ENCODE assay signal across 7 cellular contexts in the genomic region with DNA sequence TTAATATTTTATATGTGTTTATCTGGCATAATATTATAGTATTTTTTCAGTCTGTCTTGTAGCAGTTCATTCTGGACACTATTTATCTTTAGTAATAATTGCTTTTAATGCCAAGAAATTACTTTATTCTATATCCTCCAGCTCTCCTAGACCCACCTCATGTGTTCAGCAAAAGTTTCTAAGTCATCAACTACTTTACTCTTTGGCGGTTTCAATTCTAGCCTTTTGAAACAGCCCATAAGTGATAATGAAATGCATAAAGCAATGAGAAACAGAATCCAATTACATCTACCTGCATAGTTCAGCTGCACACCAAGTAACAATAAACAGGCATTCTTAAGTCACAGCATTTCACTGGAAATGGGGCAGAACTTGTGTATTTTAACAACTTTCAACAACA.
"Had no signal": no experiment of that assay in that cellular context is flagged by ENCODE, and none has a peak within 500 bp of the region (broad histone marks: within the 10 kb centered on the region; RNA-seq: fewer than 3 reads in every experiment).

No MANE protein-coding gene starts in this region.

- H3K4me3 Mint-ChIP-seq: IgD-negative memory B cell had no signal

- H3K4me1 Mint-ChIP-seq: IgD-negative memory B cell had no signal

- H3K27ac ChIP-seq: HL-60, KMS-11 had no signal

- H3K4me3 ChIP-seq: K562 had no signal

- DNase-seq: KBM-7, KG1 had no signal

- H3K4me2 ChIP-seq: KMS-11 had no signal

- H3K9ac ChIP-seq: KMS-11 had no signal

- H3K27ac Mint-ChIP-seq: IgD-negative memory B cell had no signal

- ATAC-seq: HepG2, K562 had no signal

- H3K27me3 Mint-ChIP-seq: IgD-negative memory B cell had no signal

- H3K36me3 Mint-ChIP-seq: IgD-negative memory B cell had no signal
